In genomic region chr1:53070621-53071020, GRCh38 we compare ENCODE assay signal across 1 cellular context.
TF ChIP-seq lines count a peak whose summit lies in the region.

No MANE protein-coding gene starts in this region.

TF ChIP-seq in HepG2, 621 proteins besides CTCF, POLR2A, EP300 and RAD21 (continued from another document):
- TF ChIP-seq, protein P1, sequence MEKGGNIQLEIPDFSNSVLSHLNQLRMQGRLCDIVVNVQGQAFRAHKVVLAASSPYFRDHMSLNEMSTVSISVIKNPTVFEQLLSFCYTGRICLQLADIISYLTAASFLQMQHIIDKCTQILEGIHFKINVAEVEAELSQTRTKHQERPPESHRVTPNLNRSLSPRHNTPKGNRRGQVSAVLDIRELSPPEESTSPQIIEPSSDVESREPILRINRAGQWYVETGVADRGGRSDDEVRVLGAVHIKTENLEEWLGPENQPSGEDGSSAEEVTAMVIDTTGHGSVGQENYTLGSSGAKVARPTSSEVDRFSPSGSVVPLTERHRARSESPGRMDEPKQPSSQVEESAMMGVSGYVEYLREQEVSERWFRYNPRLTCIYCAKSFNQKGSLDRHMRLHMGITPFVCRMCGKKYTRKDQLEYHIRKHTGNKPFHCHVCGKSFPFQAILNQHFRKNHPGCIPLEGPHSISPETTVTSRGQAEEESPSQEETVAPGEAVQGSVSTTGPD (CRISPR knock-in tag; IDR thresholded peaks at IDR 0.05) = no peak
- TF ChIP-seq ZNF562 (CRISPR knock-in tag; IDR thresholded peaks at IDR 0.05; ENCODE audit: borderline replicate concordance) = no peak
- no peak for TF ChIP-seq ZNF484 (CRISPR knock-in tag; IDR thresholded peaks at IDR 0.05; ENCODE audit: borderline replicate concordance, low read depth)
